ENCODE assay signal across 13 cellular contexts in the genomic region with DNA sequence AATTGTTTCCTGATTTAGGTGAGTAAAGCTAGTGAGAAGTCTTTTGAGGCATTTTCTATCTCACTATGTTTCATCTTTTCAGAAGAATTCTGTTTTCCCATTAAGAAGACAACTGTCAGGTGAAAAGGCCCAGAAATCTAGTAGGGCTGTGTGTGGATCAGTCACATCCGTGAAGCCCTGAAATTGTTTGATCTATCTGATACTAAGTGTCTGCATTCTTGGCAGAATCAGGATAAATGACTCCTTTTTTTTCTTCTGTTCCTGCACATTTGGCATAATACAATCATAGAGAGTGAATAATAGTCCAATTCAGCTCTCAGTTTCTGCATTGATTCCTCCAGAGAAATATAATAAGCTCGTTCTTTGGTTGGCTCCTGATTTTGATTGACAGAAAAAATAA.
DNase-seq lines count a peak whose midpoint lies in the region; ATAC-seq and TF ChIP-seq lines count a peak whose summit lies in the region.
"Had no signal": no experiment of that assay in that cellular context is flagged by ENCODE, and none has a peak within 500 bp of the region (broad histone marks: within the 10 kb centered on the region; RNA-seq: fewer than 3 reads in every experiment).

No MANE protein-coding gene starts in this region.

- WGBS in mesodermal cell (ENCODE audit: insufficient coverage in 2 of 2), 2 experiments, result 80% methylated on average over 1 of the region's 2 CpGs

- TF ChIP-seq POLR2A in breast epithelium (IDR thresholded peaks at IDR 0.05), result no peak

- POLR2A ChIA-PET in PC-3 (lab: Charles Lee; ENCODE audit: unreplicated experiment), result no interaction called here

- H4K20me1 ChIP-seq in PC-3 (ENCODE audit: low read length), result no peaks in the 10 kb centered on the region

- intact Hi-C loops in PC-3 (cut with micrococcal nuclease), result no loop called here
- intact Hi-C loops in mucosa of descending colon (cut with DNase I, micrococcal nuclease), result no loop called here
- intact Hi-C loops in breast epithelium (cut with DNase I; ENCODE audit: low total_unique reads), result no loop called here

- no peak overlapping the region for H3K9ac ChIP-seq in PC-3 (ENCODE audit: low read length)

- ATAC-seq in PC-3 (no peak), mucosa of descending colon (no peak), HG02938 (IDR thresholded peaks at IDR 0.05; ENCODE audit: unreplicated experiment) (no peak)
- ATAC-seq: HCT116, Panc1 had no signal

- H3K9me2 ChIP-seq in PC-3 (replicated peaks; ENCODE audit: low read length), result no peaks in the 10 kb centered on the region

- H3K27ac ChIP-seq in PC-3 (ENCODE audit: low read length), result peak overlapping the region; percentile 96; the same call in 1 of the 2 replicates
- peak overlapping the region; percentile 69 for H3K27ac ChIP-seq in caudate nucleus (ENCODE audit: low read depth, low read length)
- H3K27ac ChIP-seq in mesodermal cell (ENCODE audit: low read depth, low read length, severe bottlenecking), result peak overlapping the region; percentile 23
- peak overlapping the region in 1 of 2 donors; percentile 82 for H3K27ac ChIP-seq in breast epithelium
- H3K27ac ChIP-seq: C4-2B had no signal

- DNase-seq in PC-3 (no peak), caudate nucleus (lab: John Stamatoyannopoulos, UW) (peak in 1 of 61 donors; percentile 18), superior temporal gyrus (ENCODE audit: extremely low spot score) (peak; percentile 71), NCI-H2196 treated with DMSO at 0.1 percent for 48 hours (lab: John Stamatoyannopoulos, UW; ENCODE audit: unreplicated experiment) (no peak), mucosa of descending colon (no peak), breast epithelium (ENCODE audit: low spot score in 2 of 2) (no peak)
- DNase-seq: NCI-H187, NCI-H69 had no signal

- TF ChIP-seq CTCF in PC-3 (conservative IDR thresholded peaks at IDR 0.05; ENCODE audit: low read depth, low read length), result no peak
- TF ChIP-seq CTCF in mucosa of descending colon (IDR thresholded peaks at IDR 0.05), result no peak
- TF ChIP-seq CTCF in breast epithelium (IDR thresholded peaks at IDR 0.05), result no peak

- H3K27me3 ChIP-seq in PC-3 (ENCODE audit: low read length), result no peaks in the 10 kb centered on the region
- no peaks in the 10 kb centered on the region for H3K27me3 ChIP-seq in breast epithelium

- BruUV-seq in PC-3 (replicated peaks; lab: Mats Ljungman, UMichigan), result no TSS peak

- no peak overlapping the region for H3K4me2 ChIP-seq in PC-3 (ENCODE audit: low read length)

- H3K4me1 ChIP-seq in PC-3 (ENCODE audit: insufficient read depth, low read length), result peaks cover 48% of the 10 kb centered on the region
- H3K4me1 ChIP-seq in mesodermal cell (ENCODE audit: control insufficient read depth, insufficient read depth, low read length, poor library complexity, severe bottlenecking), result peaks cover 7% of the 10 kb centered on the region
- no peaks in the 10 kb centered on the region for H3K4me1 ChIP-seq in mucosa of descending colon (ENCODE audit: low read depth)
- no peaks in the 10 kb centered on the region for H3K4me1 ChIP-seq in breast epithelium

- CTCF ChIA-PET in PC-3 (lab: Charles Lee), result no interaction called here

- H3K36me3 ChIP-seq in PC-3 (ENCODE audit: low read depth, low read length), result no peaks in the 10 kb centered on the region
- no peaks in the 10 kb centered on the region for H3K36me3 ChIP-seq in mesodermal cell (ENCODE audit: control insufficient read depth, insufficient read depth, low read length)
- no peaks in the 10 kb centered on the region for H3K36me3 ChIP-seq in mucosa of descending colon (ENCODE audit: low read depth)
- no peaks in the 10 kb centered on the region for H3K36me3 ChIP-seq in breast epithelium

- H3K4me3 ChIP-seq in PC-3 (ENCODE audit: low read length) (no peak overlapping the region), mesodermal cell (ENCODE audit: extremely low read depth, insufficient read depth, low read length, poor library complexity, severe bottlenecking) (no peak overlapping the region), mucosa of descending colon (no peak overlapping the region), breast epithelium (no peak overlapping the region)

- H3K9me3 ChIP-seq in PC-3 (ENCODE audit: low read length), result no peaks in the 10 kb centered on the region
- no peaks in the 10 kb centered on the region for H3K9me3 ChIP-seq in mesodermal cell (ENCODE audit: control insufficient read depth, low read length)
- no peaks in the 10 kb centered on the region for H3K9me3 ChIP-seq in mucosa of descending colon
- H3K9me3 ChIP-seq in breast epithelium, result no peaks in the 10 kb centered on the region

- no peaks in the 10 kb centered on the region for H3K79me2 ChIP-seq in PC-3 (ENCODE audit: low read length)

- peaks cover 7% of the 10 kb centered on the region for H3F3A ChIP-seq in PC-3 (ENCODE audit: low read length, unreplicated experiment)

- H2AFZ ChIP-seq in PC-3 (ENCODE audit: low read length), result no peak overlapping the region
